ENCODE assay signal across 8 cellular contexts in genomic region chr13:30466358-30466714, GRCh38.
DNase-seq lines count a peak whose midpoint lies in the region; ATAC-seq and TF ChIP-seq lines count a peak whose summit lies in the region.

No MANE protein-coding gene starts in this region.

- peaks cover 34% of the 10 kb centered on the region for H3K36me3 Mint-ChIP-seq in activated T-cell treated with anti-CD3 and anti-CD28 coated beads, Interleukin-2, amount 50 U/mL, for 24 hours (ENCODE audit: low read depth)
- H3K36me3 Mint-ChIP-seq in stimulated activated effector memory CD8-positive, alpha-beta T cell treated with anti-CD3 and anti-CD28 coated beads, Interleukin-12 subunit alpha, Interleukin-12 subunit beta, amount 100 ng/mL, for 72 hours = peaks cover 45% of the 10 kb centered on the region

- peaks cover 16% of the 10 kb centered on the region for H3K4me1 ChIP-seq in OCI-LY3 (ENCODE audit: low read length)

- H4K20me1 ChIP-seq in OCI-LY3 (ENCODE audit: insufficient read depth, low read length) = peaks cover 21% of the 10 kb centered on the region

- H3K27me3 Mint-ChIP-seq in activated T-cell treated with anti-CD3 and anti-CD28 coated beads, Interleukin-2, amount 50 U/mL, for 24 hours = peaks cover 2% of the 10 kb centered on the region

- H3K4me3 ChIP-seq in OCI-LY3 (ENCODE audit: low read length) (peak overlapping the region; percentile 78), epithelial cell of esophagus (ENCODE audit: low read length) (peak overlapping the region; percentile 49)

- H3K36me3 ChIP-seq in OCI-LY3 (replicated peaks; ENCODE audit: low read depth, low read length) = peaks cover 24% of the 10 kb centered on the region

- H3K4me2 ChIP-seq in OCI-LY3 (ENCODE audit: low read length) = peak overlapping the region; percentile 87

- H3K27ac Mint-ChIP-seq in activated T-cell treated with anti-CD3 and anti-CD28 coated beads, Interleukin-2, amount 50 U/mL, for 24 hours = peak overlapping the region; percentile 99
- H3K27ac Mint-ChIP-seq in stimulated activated effector memory CD8-positive, alpha-beta T cell treated with anti-CD3 and anti-CD28 coated beads, Interleukin-12 subunit alpha, Interleukin-12 subunit beta, amount 100 ng/mL, for 72 hours = peak overlapping the region; percentile 99

- H3K9me3 Mint-ChIP-seq in activated T-cell treated with anti-CD3 and anti-CD28 coated beads, Interleukin-2, amount 50 U/mL, for 24 hours = no peaks in the 10 kb centered on the region
- H3K9me3 Mint-ChIP-seq in stimulated activated effector memory CD8-positive, alpha-beta T cell treated with anti-CD3 and anti-CD28 coated beads, Interleukin-12 subunit alpha, Interleukin-12 subunit beta, amount 100 ng/mL, for 72 hours = no peaks in the 10 kb centered on the region

- no peak for ATAC-seq in stimulated activated effector memory CD8-positive, alpha-beta T cell treated with anti-CD3 and anti-CD28 coated beads, Interleukin-12 subunit alpha, Interleukin-12 subunit beta, amount 100 ng/mL, for 72 hours

- H3K79me2 ChIP-seq in OCI-LY3 (ENCODE audit: low read length) = peaks cover 51% of the 10 kb centered on the region

- peak overlapping the region; percentile 90 for H3K4me3 Mint-ChIP-seq in activated T-cell treated with anti-CD3 and anti-CD28 coated beads, Interleukin-2, amount 50 U/mL, for 24 hours
- peak overlapping the region; percentile 85 for H3K4me3 Mint-ChIP-seq in stimulated activated effector memory CD8-positive, alpha-beta T cell treated with anti-CD3 and anti-CD28 coated beads, Interleukin-12 subunit alpha, Interleukin-12 subunit beta, amount 100 ng/mL, for 72 hours

- H3K9ac ChIP-seq in OCI-LY3 (ENCODE audit: low read length) = peak overlapping the region; percentile 79

- peak overlapping the region; percentile 72 for H2AFZ ChIP-seq in OCI-LY3 (ENCODE audit: low read depth, low read length)

- H3K4me1 Mint-ChIP-seq in activated T-cell treated with anti-CD3 and anti-CD28 coated beads, Interleukin-2, amount 50 U/mL, for 24 hours (ENCODE audit: low read depth) = peaks cover 32% of the 10 kb centered on the region
- peaks cover 29% of the 10 kb centered on the region for H3K4me1 Mint-ChIP-seq in stimulated activated effector memory CD8-positive, alpha-beta T cell treated with anti-CD3 and anti-CD28 coated beads, Interleukin-12 subunit alpha, Interleukin-12 subunit beta, amount 100 ng/mL, for 72 hours

- DNase-seq in activated T-cell treated with anti-CD3 and anti-CD28 coated beads, Interleukin-2, amount 50 U/mL, for 24 hours = no peak
- no peak for DNase-seq in activated T-cell treated with anti-CD3 and anti-CD28 coated beads for 4 hours
- peak; percentile 10 for DNase-seq in epithelial cell of esophagus (ENCODE audit: low read depth)
- DNase-seq in stimulated activated effector memory CD8-positive, alpha-beta T cell treated with anti-CD3 and anti-CD28 coated beads, Interleukin-12 subunit alpha, Interleukin-12 subunit beta, amount 100 ng/mL, for 72 hours (ENCODE audit: low spot score in 2 of 2) = no peak
- no peak for DNase-seq in amygdala (lab: John Stamatoyannopoulos, UW)
- no peak for DNase-seq in GDM1 (lab: John Stamatoyannopoulos, UW)
- no peak for DNase-seq in activated gamma-delta T cell (lab: John Stamatoyannopoulos, UW)

- H3K9me3 ChIP-seq in OCI-LY3 (ENCODE audit: insufficient read depth, low read length) = no peaks in the 10 kb centered on the region

- H3K27me3 ChIP-seq in OCI-LY3 (ENCODE audit: low read depth, low read length) = no peaks in the 10 kb centered on the region

- H3K27ac ChIP-seq in OCI-LY3 (ENCODE audit: low read length) = peak overlapping the region; percentile 86

- no peak for TF ChIP-seq CTCF in OCI-LY3 (IDR thresholded peaks at IDR 0.05; ENCODE audit: low read depth, low read length)
- TF ChIP-seq CTCF in epithelial cell of esophagus (IDR thresholded peaks at IDR 0.05; ENCODE audit: insufficient read depth, low read depth, low read length, missing control alignments) = no peak
